36 cellular contexts compared by ENCODE assay signal in genomic region chr11:134971381-134971780, GRCh38.
"Had no signal": no experiment of that assay in that cellular context is flagged by ENCODE, and none has a peak within 500 bp of the region (broad histone marks: within the 10 kb centered on the region; RNA-seq: fewer than 3 reads in every experiment).

No MANE protein-coding gene starts in this region.

- H3K36me3 Mint-ChIP-seq: activated CD8-positive, alpha-beta memory T cell treated with anti-CD3 and anti-CD28 coated beads, Interleukin-2, amount 10 ng/mL, durations not matched to agents 7 days and 5 days; activated naive CD4-positive, alpha-beta T cell treated with anti-CD3 and anti-CD28 coated beads, Interleukin-2, amount 10 ng/mL, durations not matched to agents 7 days and 5 days; activated naive CD4-positive, alpha-beta T cell treated with anti-CD3 and anti-CD28 coated beads, Interleukin-2, amount 50 U/mL, for 24 hours; activated naive CD8-positive, alpha-beta T cell; activated naive CD8-positive, alpha-beta T cell treated with anti-CD3 and anti-CD28 coated beads, Interleukin-2, amount 10 ng/mL, durations not matched to agents 7 days and 5 days; brain; T-cell had no signal

- H3K4me1 Mint-ChIP-seq: activated B cell treated with CpG ODN at 0.5 μM for 24 hours; activated CD4-positive, alpha-beta memory T cell treated with anti-CD3 and anti-CD28 coated beads, Interleukin-2, amount 10 ng/mL, durations not matched to agents 7 days and 5 days; activated CD4-positive, alpha-beta T cell treated with anti-CD3 and anti-CD28 coated beads, Interleukin-2, amount 10 ng/mL, durations not matched to agents 24 days and 14 days; activated CD8-positive, alpha-beta memory T cell treated with anti-CD3 and anti-CD28 coated beads, Interleukin-2, amount 10 ng/mL, durations not matched to agents 7 days and 5 days; activated naive CD4-positive, alpha-beta T cell treated with anti-CD3 and anti-CD28 coated beads, Interleukin-2, amount 10 ng/mL, durations not matched to agents 7 days and 5 days; activated naive CD4-positive, alpha-beta T cell treated with anti-CD3 and anti-CD28 coated beads, Interleukin-2, amount 50 U/mL, for 24 hours; activated naive CD8-positive, alpha-beta T cell treated with anti-CD3 and anti-CD28 coated beads, Interleukin-2, amount 10 ng/mL, durations not matched to agents 7 days and 5 days; activated naive CD8-positive, alpha-beta T cell treated with anti-CD3 and anti-CD28 coated beads, Interleukin-2, amount 50 U/mL, for 24 hours; central memory CD8-positive, alpha-beta T cell; T-cell had no signal

- FAIRE-seq: bronchial epithelial cell, TTC549 had no signal

- H3K27me3 Mint-ChIP-seq: activated naive CD4-positive, alpha-beta T cell treated with anti-CD3 and anti-CD28 coated beads, Interleukin-2, amount 10 ng/mL, durations not matched to agents 7 days and 5 days had no signal

- DNase-seq: activated B cell treated with CpG ODN at 0.5 μM for 24 hours; activated CD4-positive, alpha-beta memory T cell treated with anti-CD3 and anti-CD28 coated beads, Interleukin-2, amount 10 ng/mL, durations not matched to agents 7 days and 5 days; activated CD4-positive, alpha-beta T cell treated with anti-CD3 and anti-CD28 coated beads for 4 hours; activated CD4-positive, alpha-beta T cell treated with anti-CD3 and anti-CD28 coated beads, Interleukin-2, amount 10 ng/mL, durations not matched to agents 24 days and 14 days; activated CD4-positive, alpha-beta T cell treated with anti-CD3 and anti-CD28 coated beads, Interleukin-2, amount 50 U/mL, for 48 hours; activated CD4-positive, CD25-positive, alpha-beta regulatory T cell treated with anti-CD3 and anti-CD28 coated beads, Interleukin-2, amount 50 U/mL, for 72 hours; activated CD8-positive, alpha-beta memory T cell treated with anti-CD3 and anti-CD28 coated beads for 24 hours; activated CD8-positive, alpha-beta memory T cell treated with anti-CD3 and anti-CD28 coated beads, Interleukin-2, amount 10 ng/mL, durations not matched to agents 7 days and 5 days; activated CD8-positive, alpha-beta memory T cell treated with anti-CD3 and anti-CD28 coated beads, Interleukin-2, amount 50 U/mL, for 48 hours; activated CD8-positive, alpha-beta T cell treated with anti-CD3 and anti-CD28 coated beads, Interleukin-2, amount 10 ng/mL, durations not matched to agents 7 days and 5 days; activated effector memory CD4-positive, alpha-beta T cell treated with Interleukin-2 at 50 U/mL for 16 hours; activated gamma-delta T cell; activated naive CD4-positive, alpha-beta T cell treated with anti-CD3 and anti-CD28 coated beads, Interleukin-2, amount 10 ng/mL, durations not matched to agents 7 days and 5 days; activated naive CD4-positive, alpha-beta T cell treated with Interleukin-2 at 50 U/mL for 16 hours; activated naive CD8-positive, alpha-beta T cell treated with anti-CD3 and anti-CD28 coated beads, Interleukin-2, amount 10 ng/mL, durations not matched to agents 7 days and 5 days; activated naive CD8-positive, alpha-beta T cell treated with anti-CD3 and anti-CD28 coated beads, Interleukin-2, amount 50 U/mL, for 24 hours; activated T-cell treated with anti-CD3 and anti-CD28 coated beads, Interleukin-2, amount 50 U/mL, for 24 hours; activated T-cell treated with anti-CD3 and anti-CD28 coated beads, Interleukin-2, amount 50 U/mL, for 48 hours; amygdala; anterior cingulate cortex; caudate nucleus; cerebellar nuclear complex; T-cell; T-helper 2 cell; T-helper 9 cell had no signal

- H3K27me3 ChIP-seq: ascending aorta, cardiac muscle cell had no signal

- H3K27ac ChIP-seq: ascending aorta, cardiac muscle cell, VCaP had no signal

- H3K4me3 ChIP-seq: ascending aorta, cardiac muscle cell had no signal

- H3K4me3 Mint-ChIP-seq: activated B cell treated with CpG ODN at 0.5 μM for 24 hours; activated CD4-positive, alpha-beta memory T cell treated with anti-CD3 and anti-CD28 coated beads, Interleukin-2, amount 10 ng/mL, durations not matched to agents 7 days and 5 days; activated CD4-positive, alpha-beta T cell treated with anti-CD3 and anti-CD28 coated beads, Interleukin-2, amount 10 ng/mL, durations not matched to agents 24 days and 14 days; activated CD8-positive, alpha-beta memory T cell treated with anti-CD3 and anti-CD28 coated beads, Interleukin-2, amount 10 ng/mL, durations not matched to agents 7 days and 5 days; activated CD8-positive, alpha-beta T cell treated with anti-CD3 and anti-CD28 coated beads, Interleukin-2, amount 10 ng/mL, durations not matched to agents 7 days and 5 days; activated naive CD4-positive, alpha-beta T cell treated with anti-CD3 and anti-CD28 coated beads, Interleukin-2, amount 10 ng/mL, durations not matched to agents 7 days and 5 days; activated naive CD4-positive, alpha-beta T cell treated with anti-CD3 and anti-CD28 coated beads, Interleukin-2, amount 50 U/mL, for 24 hours; activated naive CD8-positive, alpha-beta T cell; activated naive CD8-positive, alpha-beta T cell treated with anti-CD3 and anti-CD28 coated beads, Interleukin-2, amount 10 ng/mL, durations not matched to agents 7 days and 5 days; activated naive CD8-positive, alpha-beta T cell treated with anti-CD3 and anti-CD28 coated beads, Interleukin-2, amount 50 U/mL, for 24 hours; activated T-cell treated with anti-CD3 and anti-CD28 coated beads, Interleukin-2, amount 50 U/mL, for 24 hours; brain; central memory CD8-positive, alpha-beta T cell; T-cell; T-helper 2 cell treated with Interferon-gamma antibody and Interleukin-4, amounts not matched to agents 5 μg/mL and 100 μg/mL, for 36 hours had no signal

- H3K4me1 ChIP-seq: ascending aorta had no signal

- H3K36me3 ChIP-seq: ascending aorta, cardiac muscle cell had no signal

- H3K27ac Mint-ChIP-seq: activated B cell treated with CpG ODN at 0.5 μM for 24 hours; activated CD4-positive, alpha-beta memory T cell treated with anti-CD3 and anti-CD28 coated beads, Interleukin-2, amount 10 ng/mL, durations not matched to agents 7 days and 5 days; activated CD4-positive, alpha-beta T cell treated with anti-CD3 and anti-CD28 coated beads, Interleukin-2, amount 10 ng/mL, durations not matched to agents 24 days and 14 days; activated CD8-positive, alpha-beta memory T cell treated with anti-CD3 and anti-CD28 coated beads, Interleukin-2, amount 10 ng/mL, durations not matched to agents 7 days and 5 days; activated CD8-positive, alpha-beta T cell treated with anti-CD3 and anti-CD28 coated beads, Interleukin-2, amount 10 ng/mL, durations not matched to agents 7 days and 5 days; activated naive CD4-positive, alpha-beta T cell treated with anti-CD3 and anti-CD28 coated beads, Interleukin-2, amount 10 ng/mL, durations not matched to agents 7 days and 5 days; activated naive CD4-positive, alpha-beta T cell treated with anti-CD3 and anti-CD28 coated beads, Interleukin-2, amount 50 U/mL, for 24 hours; activated naive CD8-positive, alpha-beta T cell; activated naive CD8-positive, alpha-beta T cell treated with anti-CD3 and anti-CD28 coated beads, Interleukin-2, amount 10 ng/mL, durations not matched to agents 7 days and 5 days; activated naive CD8-positive, alpha-beta T cell treated with anti-CD3 and anti-CD28 coated beads, Interleukin-2, amount 50 U/mL, for 24 hours; activated T-cell treated with anti-CD3 and anti-CD28 coated beads, Interleukin-2, amount 50 U/mL, for 24 hours; activated T-helper 2 cell treated with anti-CD3 and anti-CD28 coated beads, Interferon-gamma antibody, Interleukin-2, Interleukin-4, amounts not matched to agents 10 μg/mL and 5 μg/mL and 100 μg/mL, durations not matched to agents 14 hours and 24 hours and 36 hours; brain; T-cell; T-helper 2 cell treated with Interferon-gamma antibody and Interleukin-4, amounts not matched to agents 5 μg/mL and 100 μg/mL, for 36 hours had no signal

- ATAC-seq: activated CD8-positive, alpha-beta memory T cell treated with anti-CD3 and anti-CD28 coated beads, Interleukin-2, amount 10 ng/mL, durations not matched to agents 7 days and 5 days; activated CD8-positive, alpha-beta T cell treated with anti-CD3 and anti-CD28 coated beads, Interleukin-2, amount 10 ng/mL, durations not matched to agents 7 days and 5 days; activated naive CD8-positive, alpha-beta T cell treated with anti-CD3 and anti-CD28 coated beads, Interleukin-2, amount 50 U/mL, for 24 hours; T-cell had no signal
